Comparison of ENCODE assay signal across 8 cellular contexts in genomic region chr17:64385187-64386083, GRCh38. TPM values are rescaled to one million over a fixed set of nuclear protein-coding genes. Genes with fewer than 3 reads are reported as not detected.
DNase-seq lines count a peak whose midpoint lies in the region; ATAC-seq and TF ChIP-seq lines count a peak whose summit lies in the region.

No MANE protein-coding gene starts in this region.

- no peaks in the 10 kb centered on the region for H3K9me3 ChIP-seq in neutrophil
- no peaks in the 10 kb centered on the region for H3K9me3 ChIP-seq in vagina

- peaks cover 0 to 24% of the 10 kb centered on the region in 2 donors for H3K27me3 Mint-ChIP-seq in effector memory CD8-positive, alpha-beta T cell

- peak; percentile 64 for ATAC-seq in effector memory CD8-positive, alpha-beta T cell (replicated peaks)
- no peak for ATAC-seq in HG03565 (IDR thresholded peaks at IDR 0.05; ENCODE audit: unreplicated experiment)

- peaks cover 3% of the 10 kb centered on the region for H3K36me3 Mint-ChIP-seq in effector memory CD8-positive, alpha-beta T cell (ENCODE audit: insufficient read depth)

- TF ChIP-seq CTCF in neutrophil (IDR thresholded peaks at IDR 0.05) (no peak), vagina (IDR thresholded peaks at IDR 0.05) (no peak)

- DNase-seq in GOT3 (lab: John Stamatoyannopoulos, UW) (peak; percentile 27), SW480 (ENCODE audit: low spot score) (peak; percentile 93), vagina (ENCODE audit: extremely low spot score in 2 of 2) (no peak), ecto neural progenitor cell (ENCODE audit: low spot score) (no peak), DMS53 (lab: John Stamatoyannopoulos, UW) (no peak)
- no peak for DNase-seq in effector memory CD8-positive, alpha-beta T cell

- no peaks in the 10 kb centered on the region for H3K9me3 Mint-ChIP-seq in effector memory CD8-positive, alpha-beta T cell

- H3K27ac Mint-ChIP-seq in effector memory CD8-positive, alpha-beta T cell = peak overlapping the region; percentile 80 to 86

- peak overlapping the region; percentile 12 to 45 for H3K4me3 ChIP-seq in neutrophil (ENCODE audit: low read depth in 1 of 2, low read length in 1 of 2)
- peak overlapping the region in 1 of 2 donors; percentile 15 for H3K4me3 ChIP-seq in vagina

- intact Hi-C loops in vagina (cut with DNase I) = no loop called here

- H3K36me3 ChIP-seq in neutrophil = peaks cover 41% of the 10 kb centered on the region
- no peaks in the 10 kb centered on the region for H3K36me3 ChIP-seq in vagina

- TF ChIP-seq POLR2A in vagina (IDR thresholded peaks at IDR 0.05) = no peak

- H3K4me3 Mint-ChIP-seq in effector memory CD8-positive, alpha-beta T cell = peak overlapping the region; percentile 54 to 75

- H3K4me1 ChIP-seq in neutrophil (ENCODE audit: control insufficient read depth in 1 of 2, insufficient read depth in 1 of 2, low read depth in 1 of 2, low read length in 1 of 2) (peaks cover 84 to 91% of the 10 kb centered on the region in 2 experiments), vagina (peaks cover 16% of the 10 kb centered on the region)

- H3K27me3 ChIP-seq in neutrophil (no peaks in the 10 kb centered on the region), vagina (no peaks in the 10 kb centered on the region)

- peaks cover 30 to 77% of the 10 kb centered on the region in 2 donors for H3K4me1 Mint-ChIP-seq in effector memory CD8-positive, alpha-beta T cell (ENCODE audit: low read depth in 2 of 2)

- peak overlapping the region; percentile 66 for H3K27ac ChIP-seq in neutrophil
- H3K27ac ChIP-seq in vagina = peak overlapping the region; percentile 34

RNA-seq across cellular contexts. Expression of gene PECAM1, which starts 5.2 kb away (rescaled TPM):
- total RNA-seq in vagina = 94.0 TPM

Comparison
In these comparisons a context has a peak if more than half of its experiments do, and no peak if none do; other contexts are left out.
1. DNase-seq: peak in GOT3 (single experiment) and SW480 (single experiment); none in effector memory CD8-positive, alpha-beta T cell (0 of 3), vagina (0 of 2), ecto neural progenitor cell (single experiment) and DMS53 (single experiment).